Comparison of ENCODE assay signal across 8 cellular contexts in the genomic region with DNA sequence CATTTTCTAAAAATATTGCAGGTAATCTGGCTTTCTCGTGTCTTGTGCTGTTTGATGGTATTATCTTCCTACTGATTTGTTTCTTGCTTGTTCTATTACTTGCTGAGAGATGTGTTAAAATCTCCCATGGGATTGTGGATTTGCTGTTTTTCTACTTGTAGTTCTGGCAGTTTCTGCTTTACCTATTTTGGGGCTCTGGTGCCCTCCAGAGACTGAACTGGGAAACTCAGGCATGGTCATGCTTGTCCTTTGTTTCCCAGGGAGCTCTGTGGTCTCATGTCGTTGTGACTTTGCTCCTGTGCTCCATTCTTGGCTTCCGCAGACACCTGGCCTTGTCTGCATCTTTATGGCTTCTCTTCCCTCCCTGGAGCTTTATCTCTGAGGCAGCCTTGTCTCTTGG. TPM values are rescaled to one million over a fixed set of nuclear protein-coding genes. Genes with fewer than 3 reads are reported as not detected.
DNase-seq lines count a peak whose midpoint lies in the region; ATAC-seq and TF ChIP-seq lines count a peak whose summit lies in the region.

No MANE protein-coding gene starts in this region.

- peaks cover 0 to 7% (median 0%) of the 10 kb centered on the region in 9 donors for H3K4me1 ChIP-seq in heart right ventricle
- H3K4me1 ChIP-seq in sigmoid colon: no peaks in the 10 kb centered on the region

- DNase-seq in heart right ventricle: no peak
- no peak for DNase-seq in Right ventricle myocardium inferior (ENCODE audit: missing footprints)
- DNase-seq in NB4 (ENCODE audit: low read depth): peak; percentile 70
- DNase-seq in kidney glomerular epithelial cell (lab: John Stamatoyannopoulos, UW): peak; percentile 66
- no peak for DNase-seq in sigmoid colon
- DNase-seq in NCI-H345 (lab: John Stamatoyannopoulos, UW): no peak

- H3K27ac ChIP-seq in heart right ventricle: no peak overlapping the region
- H3K27ac ChIP-seq in angular gyrus (ENCODE audit: low read depth, low read length): peak overlapping the region; percentile 16
- no peak overlapping the region for H3K27ac ChIP-seq in sigmoid colon

- H3K27me3 ChIP-seq in heart right ventricle (no peaks in the 10 kb centered on the region), sigmoid colon (no peaks in the 10 kb centered on the region)

- H3K4me3 ChIP-seq in heart right ventricle (no peak overlapping the region), NB4 (ENCODE audit: low read depth, low read length) (no peak overlapping the region), sigmoid colon (no peak overlapping the region)

- H3K36me3 ChIP-seq in heart right ventricle: peaks cover 0 to 64% (median 12%) of the 10 kb centered on the region in 9 donors
- H3K36me3 ChIP-seq in sigmoid colon: peaks cover 0 to 23% (median 0%) of the 10 kb centered on the region in 4 donors

- intact Hi-C loops in heart right ventricle (cut with DNase I) (no loop called here), Right ventricle myocardium inferior (cut with DNase I) (no loop called here), sigmoid colon (cut with DNase I) (no loop called here)

- WGBS in heart right ventricle, 2 donors: 39 to 40% methylated on average over 3 of the region's 3 CpGs
- whole genome bisulfite sequencing in sigmoid colon, 2 donors: 46 to 54% methylated on average over 3 of the region's 3 CpGs

- H3K9me3 ChIP-seq in heart right ventricle: no peaks in the 10 kb centered on the region
- H3K9me3 ChIP-seq in sigmoid colon: no peaks in the 10 kb centered on the region

- TF ChIP-seq POLR2A in NB4 (IDR thresholded peaks at IDR 0.05; ENCODE audit: extremely low read depth, insufficient read length) (no peak), sigmoid colon (IDR thresholded peaks at IDR 0.05) (no peak)

- peak in 2 of 8 donors; percentile 49 to 53 for ATAC-seq in heart right ventricle
- ATAC-seq in Right ventricle myocardium inferior: no peak
- ATAC-seq in HG02852 (IDR thresholded peaks at IDR 0.05; ENCODE audit: unreplicated experiment): no peak

- TF ChIP-seq EP300 in sigmoid colon (IDR thresholded peaks at IDR 0.05): no peak

- TF ChIP-seq CTCF in heart right ventricle (IDR thresholded peaks at IDR 0.05) (peak in 8 of 9 donors; percentile 5 to 54 (median 46)), NB4 (IDR thresholded peaks at IDR 0.05; ENCODE audit: low read depth, low read length) (peak; percentile 73), sigmoid colon (IDR thresholded peaks at IDR 0.05) (peak in 2 of 4 experiments; percentile 9 to 20)

RNA-seq across cellular contexts. Expression of a gene that starts 39.5 kb away (rescaled TPM):
- total RNA-seq in heart right ventricle (10 to 100 TPM; 32.3 to 64.4 (median 46.0) TPM), Right ventricle myocardium inferior (37.0 TPM), sigmoid colon (10 to 100 TPM; 33.9 to 56.5 (median 38.0) TPM)
- polyA plus RNA-seq in heart right ventricle (1 to 10 TPM; 7.7 to 9.9 TPM), sigmoid colon (10 to 100 TPM in 2 of 3 donors, 1 to 10 TPM in 1; 7.2 to 57.9 (median 22.4) TPM)

RNA-seq across cellular contexts. Expression of a gene that starts 54.7 kb away (rescaled TPM):
- total RNA-seq in heart right ventricle (10 to 100 TPM; 35.3 to 53.1 (median 42.6) TPM), Right ventricle myocardium inferior (39.8 TPM), sigmoid colon (10 to 100 TPM; 15.0 to 22.4 (median 17.8) TPM)
- polyA plus RNA-seq in heart right ventricle (10 to 100 TPM; 23.4 to 23.8 TPM), sigmoid colon (10 to 100 TPM; 11.4 to 91.6 (median 36.1) TPM)

Comparison
In these comparisons a context has a peak if more than half of its experiments do, and no peak if none do; other contexts are left out.
1. DNase-seq: peak in NB4 (single experiment) and kidney glomerular epithelial cell (single experiment); none in heart right ventricle (0 of 2), Right ventricle myocardium inferior (single experiment), sigmoid colon (single experiment) and NCI-H345 (single experiment).